In the genomic region with DNA sequence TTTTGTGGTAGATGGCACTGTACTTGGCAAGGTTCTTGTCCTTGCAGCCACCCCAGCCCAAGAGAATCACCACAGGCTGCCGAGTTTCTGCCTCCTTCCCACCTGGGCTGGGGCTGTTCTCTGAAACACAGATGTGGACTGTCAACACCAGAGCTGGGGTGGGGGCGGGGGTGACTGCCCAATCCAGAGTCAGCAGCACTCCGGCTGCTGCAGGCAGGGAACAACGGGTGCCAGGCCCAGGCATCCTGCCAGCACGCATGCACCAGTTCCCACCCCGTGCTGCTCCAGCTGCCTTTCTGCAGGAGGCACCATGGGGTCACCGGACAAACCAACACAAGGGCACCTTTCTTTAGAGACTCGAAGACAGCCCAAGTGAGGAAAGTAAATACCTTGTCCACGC, we compare ENCODE assay signal across 10 cellular contexts. TPM values are rescaled to one million over a fixed set of nuclear protein-coding genes. Genes with fewer than 3 reads are reported as not detected.
DNase-seq lines count a peak whose midpoint lies in the region; ATAC-seq, FAIRE-seq and TF ChIP-seq lines count a peak whose summit lies in the region.
"Had no signal": no experiment of that assay in that cellular context is flagged by ENCODE, and none has a peak within 500 bp of the region (broad histone marks: within the 10 kb centered on the region; RNA-seq: fewer than 3 reads in every experiment).

No MANE protein-coding gene starts in this region.

- H3K9me3 ChIP-seq in HepG2 (ENCODE audit: low read length) (no peaks in the 10 kb centered on the region), testis (no peaks in the 10 kb centered on the region)

- no peak for TF ChIP-seq EP300 in HepG2 (IDR thresholded peaks at IDR 0.05; ENCODE audit: low read depth in 2 of 2, low read length in 2 of 2)
- TF ChIP-seq EP300 in HepG2 (CRISPR knock-in tag; IDR thresholded peaks at IDR 0.05; ENCODE audit: borderline replicate concordance), result no peak

- no peak overlapping the region for H3K4me2 ChIP-seq in HepG2 (ENCODE audit: low read depth, low read length)

- H3K27me3 ChIP-seq in HepG2 (ENCODE audit: control insufficient read depth in 1 of 2, insufficient read depth in 2 of 2, low read length in 2 of 2) (no peaks in the 10 kb centered on the region), testis (no peaks in the 10 kb centered on the region)

- TF ChIP-seq POLR2A in HepG2 (IDR thresholded peaks at IDR 0.05; ENCODE audit: insufficient read depth in 1 of 2, low read depth in 2 of 2, low read length in 2 of 2) (no peak), testis (IDR thresholded peaks at IDR 0.05) (no peak)

- H3K4me1 ChIP-seq in HepG2 (ENCODE audit: insufficient read depth, low read length) (peaks cover 59% of the 10 kb centered on the region), testis (peaks cover 4% of the 10 kb centered on the region)

- H4K20me1 ChIP-seq in HepG2 (ENCODE audit: insufficient read depth, low read length), result no peaks in the 10 kb centered on the region

- DNase-seq in NCI-H146 (lab: John Stamatoyannopoulos, UW) (peak; percentile 37), NCI-H146 treated with DMSO at 0.1 percent for 48 hours (lab: John Stamatoyannopoulos, UW; ENCODE audit: unreplicated experiment) (no peak), astrocyte of the hippocampus (ENCODE audit: low read depth, low spot score) (peak; percentile 67), HepG2 (ENCODE audit: low spot score) (no peak), testis (peak; percentile 77)
- no peak for DNase-seq in stimulated activated CD4-positive, alpha-beta T cell treated with anti-CD3 and anti-CD28 coated beads, Interleukin-4, amount 100 ng/mL, for 4 hours

- in situ Hi-C loops in HepG2 (cut with HindIII; ENCODE audit: extremely low pct_ligation_motif_present, low pct_unique_long_range_greater_than_20kb), result no loop called here

- H3K79me2 ChIP-seq in HepG2 (ENCODE audit: insufficient read depth, low read length), result no peaks in the 10 kb centered on the region

- no peak for TF ChIP-seq RAD21 in HepG2 (CRISPR knock-in tag; IDR thresholded peaks at IDR 0.05)

- no TSS peak for BruUV-seq in HepG2 (replicated peaks; lab: Mats Ljungman, UMichigan)

- no peak overlapping the region for H3K27ac ChIP-seq in HepG2 (ENCODE audit: extremely low read length, insufficient read depth, low read length)
- no peak overlapping the region for H3K27ac ChIP-seq in testis

- no peak overlapping the region for H2AFZ ChIP-seq in HepG2 (ENCODE audit: low read length)

- CTCF ChIA-PET in HepG2 (lab: Yijun Ruan, JAX; ENCODE audit: low intra/inter-chr PET ratio, low total read pairs), result no interaction called here

- H3K4me3 ChIP-seq in HepG2 (replicated peaks in 1 of 3; ENCODE audit: insufficient read depth in 1 of 3, low read depth in 2 of 3, low read length in 3 of 3) (no peak overlapping the region), testis (no peak overlapping the region)

- ATAC-seq in HepG2, result no peak
- no peak for ATAC-seq in HG03354 (IDR thresholded peaks at IDR 0.05; ENCODE audit: poor library complexity, severe bottlenecking, unreplicated experiment)
- no peak for ATAC-seq in HG03432 (IDR thresholded peaks at IDR 0.05; ENCODE audit: unreplicated experiment)

- 0 out of 2 replicates have a peak overlapping the region, but pooled peaks have one; percentile 8 for H3K9ac ChIP-seq in HepG2 (ENCODE audit: insufficient read depth, low read depth, low read length)

- POLR2A ChIA-PET in HepG2 (lab: Yijun Ruan, JAX), result interaction anchor here (0.7 to 2.5 kb wide), 5 partner anchors 8 to 868 kb away, joined by 3 to 6 read pairs (median 4); partner anchors contain the start of genes ARMH1 and TMEM53

- 45% methylated on average over 8 of the region's 9 CpGs for WGBS in HepG2 (ENCODE audit: low lambda C conversion rate)
- 52 to 88% methylated on average over 2 to 9 of the region's 9 CpGs for WGBS in testis, 2 donors

- peak; percentile 12; the same call in 1 of the 2 replicates for TF ChIP-seq CTCF in HepG2 (CRISPR knock-in tag; IDR thresholded peaks at IDR 0.05)
- TF ChIP-seq CTCF in testis (IDR thresholded peaks at IDR 0.05), result no peak

- peaks cover 0 to 7% of the 10 kb centered on the region in 2 experiments; a peak in 1 of 5 replicates for H3K36me3 ChIP-seq in HepG2 (replicated peaks in 1 of 2; ENCODE audit: control insufficient read depth in 1 of 2, insufficient read depth in 2 of 2, low read length in 2 of 2)
- H3K36me3 ChIP-seq in testis (ENCODE audit: low read depth, missing control alignments), result no peaks in the 10 kb centered on the region

- intact Hi-C loops in HepG2 (cut with micrococcal nuclease; ENCODE audit: unreplicated experiment) (no loop called here), testis (cut with DNase I; ENCODE audit: low total_unique reads) (no loop called here)

- no peak for FAIRE-seq in HepG2 (lab: Jason Lieb, UNC)
- FAIRE-seq: A204.1 had no signal

RNA-seq across cellular contexts. Expression of gene TMEM53, which starts 14.1 kb away (rescaled TPM):
- total RNA-seq in HepG2 (2016; rRNA removed; fragmentation: Illumina TruSeq; extraction: Trizol) (12.6 and 13.8 TPM in 2 replicates), testis (10 to 100 TPM; 15.6 to 18.9 TPM)
- total RNA-seq in HepG2 (2016; cell fraction: cytosol; rRNA removed; fragmentation: Illumina TruSeq; extraction: Trizol; ENCODE audit: low read depth), result 9.7 and 10.8 TPM in 2 replicates
- total RNA-seq in HepG2 (2016; cell fraction: insoluble cytoplasmic fraction; rRNA removed; fragmentation: Illumina TruSeq; extraction: Trizol), result 11.0 and 12.5 TPM in 2 replicates
- 11.8 and 17.4 TPM in 2 replicates for total RNA-seq in HepG2 (2016; cell fraction: membrane; rRNA removed; fragmentation: Illumina TruSeq; extraction: Trizol)
- 5.8 and 7.3 TPM in 2 replicates for total RNA-seq in HepG2 (2016; cell fraction: nucleus; rRNA removed; fragmentation: Illumina TruSeq; extraction: Trizol)
- polyA plus RNA-seq in HepG2 (2011; rRNA removed) (20.2 and 22.3 TPM in 2 replicates), testis (ENCODE audit: insufficient read depth, low read depth, low replicate concordance) (40.2 TPM)
- polyA plus RNA-seq in HepG2 (2011; cell fraction: cytosol; rRNA removed), result 23.3 and 31.3 TPM in 2 replicates
- polyA plus RNA-seq in HepG2 (2011; cell fraction: nucleus; rRNA removed), result 16.1 and 17.2 TPM in 2 replicates
- polyA plus RNA-seq in HepG2 (2012), result 14.0 and 14.1 TPM in 2 replicates
- polyA plus RNA-seq in HepG2 (2016; cell fraction: cytosol; fragmentation: Illumina TruSeq; extraction: Trizol; ENCODE audit: low read depth), result 17.0 and 20.1 TPM in 2 replicates
- 14.9 and 21.4 TPM in 2 replicates for polyA plus RNA-seq in HepG2 (2016; cell fraction: insoluble cytoplasmic fraction; fragmentation: Illumina TruSeq; extraction: Trizol; ENCODE audit: low read depth)
- 17.6 and 20.4 TPM in 2 replicates for polyA plus RNA-seq in HepG2 (2016; cell fraction: membrane; fragmentation: Illumina TruSeq; extraction: Trizol; ENCODE audit: low read depth)
- 14.6 and 19.8 TPM in 2 replicates for polyA plus RNA-seq in HepG2 (2016; cell fraction: nucleus; fragmentation: Illumina TruSeq; extraction: Trizol; ENCODE audit: insufficient read depth, low read depth)
- polyA minus RNA-seq in HepG2 (2011; rRNA and poly(A)+ RNA removed; ENCODE audit: low replicate concordance), result 19.3 and 62.1 TPM in 2 replicates
- polyA minus RNA-seq in HepG2 (2011; cell fraction: cytosol; rRNA and poly(A)+ RNA removed), result 18.5 and 20.3 TPM in 2 replicates
- polyA minus RNA-seq in HepG2 (2011; cell fraction: nucleus; rRNA and poly(A)+ RNA removed), result 5.9 and 6.3 TPM in 2 replicates

RNA-seq across cellular contexts. Expression of gene ARMH1, which starts 14.3 kb away (rescaled TPM):
- total RNA-seq in HepG2 (2016; rRNA removed; fragmentation: Illumina TruSeq; extraction: Trizol) (not detected in 2 replicates), testis (10 to 100 TPM; 17.4 to 29.7 TPM)
- not detected in 2 replicates for total RNA-seq in HepG2 (2016; cell fraction: cytosol; rRNA removed; fragmentation: Illumina TruSeq; extraction: Trizol; ENCODE audit: low read depth)
- 0.35 TPM in 1 of 2 replicates, not detected in the other for total RNA-seq in HepG2 (2016; cell fraction: insoluble cytoplasmic fraction; rRNA removed; fragmentation: Illumina TruSeq; extraction: Trizol)
- total RNA-seq in HepG2 (2016; cell fraction: membrane; rRNA removed; fragmentation: Illumina TruSeq; extraction: Trizol), result not detected in 2 replicates
- total RNA-seq in HepG2 (2016; cell fraction: nucleus; rRNA removed; fragmentation: Illumina TruSeq; extraction: Trizol), result not detected in 2 replicates
- polyA plus RNA-seq in HepG2 (2011; rRNA removed) (0.69 and 1.1 TPM in 2 replicates), testis (ENCODE audit: insufficient read depth, low read depth, low replicate concordance) (42.9 TPM)
- 0.37 and 0.52 TPM in 2 replicates for polyA plus RNA-seq in HepG2 (2011; cell fraction: cytosol; rRNA removed)
- 5.8 and 7.5 TPM in 2 replicates for polyA plus RNA-seq in HepG2 (2011; cell fraction: nucleus; rRNA removed)
- 0.35 and 1.7 TPM in 2 replicates for polyA plus RNA-seq in HepG2 (2012)
- polyA plus RNA-seq in HepG2 (2016; cell fraction: cytosol; fragmentation: Illumina TruSeq; extraction: Trizol; ENCODE audit: low read depth), result not detected in 2 replicates
- not detected in 2 replicates for polyA plus RNA-seq in HepG2 (2016; cell fraction: insoluble cytoplasmic fraction; fragmentation: Illumina TruSeq; extraction: Trizol; ENCODE audit: low read depth)
- not detected in 2 replicates for polyA plus RNA-seq in HepG2 (2016; cell fraction: membrane; fragmentation: Illumina TruSeq; extraction: Trizol; ENCODE audit: low read depth)
- polyA plus RNA-seq in HepG2 (2016; cell fraction: nucleus; fragmentation: Illumina TruSeq; extraction: Trizol; ENCODE audit: insufficient read depth, low read depth), result not detected in 2 replicates
- 2.2 TPM in 1 of 2 replicates, not detected in the other for polyA minus RNA-seq in HepG2 (2011; rRNA and poly(A)+ RNA removed; ENCODE audit: low replicate concordance)
- polyA minus RNA-seq in HepG2 (2011; cell fraction: cytosol; rRNA and poly(A)+ RNA removed), result not detected in 2 replicates
- polyA minus RNA-seq in HepG2 (2011; cell fraction: nucleus; rRNA and poly(A)+ RNA removed), result 1.7 TPM in 1 of 2 replicates, not detected in the other
- total RNA-seq: glomerular endothelial cell had no signal

Comparison
In these comparisons a context has a peak if more than half of its experiments do, and no peak if none do; other contexts are left out.
1. DNase-seq: peak in NCI-H146 (single experiment), astrocyte of the hippocampus (single experiment) and testis (single experiment); none in NCI-H146 treated with DMSO at 0.1 percent for 48 hours (single experiment), HepG2 (single experiment) and stimulated activated CD4-positive, alpha-beta T cell treated with anti-CD3 and anti-CD28 coated beads, Interleukin-4, amount 100 ng/mL, for 4 hours (0 of 2).
2. RNA of gene ARMH1, which starts 14.3 kb away (total RNA-seq): 17.4 to 29.7 TPM in testis; 0.35 TPM in HepG2; every median in the first group is over 10 times any median in the second.